Comparison of ENCODE assay signal across 28 cellular contexts in genomic region chr13:76634431-76635191, GRCh38.
DNase-seq lines count a peak whose midpoint lies in the region; ATAC-seq, FAIRE-seq and TF ChIP-seq lines count a peak whose summit lies in the region.
"Had no signal": no experiment of that assay in that cellular context is flagged by ENCODE, and none has a peak within 500 bp of the region (broad histone marks: within the 10 kb centered on the region; RNA-seq: fewer than 3 reads in every experiment).

No MANE protein-coding gene starts in this region.

- H3K27me3 ChIP-seq in GM12878 (replicated peaks in 1 of 2; ENCODE audit: control insufficient read depth in 2 of 2, insufficient read depth in 2 of 2, low read length in 1 of 2): no peaks in the 10 kb centered on the region
- H3K27me3 ChIP-seq in pancreas: no peaks in the 10 kb centered on the region
- H3K27me3 ChIP-seq: BLaER1 treated with 17β-estradiol and CSF1 and Interleukin-3, amounts not matched to agents 10 nM and 100 nM; Peyer's patch had no signal

- ATAC-seq in GM18868 (IDR thresholded peaks at IDR 0.05; ENCODE audit: unreplicated experiment): peak; percentile 47
- peak; percentile 55 for ATAC-seq in HG02885 (IDR thresholded peaks at IDR 0.05; ENCODE audit: poor library complexity, unreplicated experiment)
- ATAC-seq in GM12878: peak; percentile 59
- ATAC-seq in pancreas: no peak
- ATAC-seq: GM23338 had no signal

- intact Hi-C loops in GM12878 (cut with micrococcal nuclease; ENCODE audit: unreplicated experiment) (no loop called here), pancreas (cut with DNase I) (no loop called here)

- H3K4me1 ChIP-seq in GM12878 (ENCODE audit: control insufficient read depth, insufficient read depth, low read length) (peaks cover 8% of the 10 kb centered on the region), pancreas (no peaks in the 10 kb centered on the region)
- H3K4me1 ChIP-seq: Peyer's patch had no signal

- H3K27ac ChIP-seq in GM12878 (ENCODE audit: control insufficient read depth, insufficient read depth) (no peak overlapping the region; the same call in 1 of the 2 replicates), pancreas (no peak overlapping the region)
- H3K27ac ChIP-seq: BLaER1 treated with 17β-estradiol and CSF1 and Interleukin-3, amounts not matched to agents 10 nM and 100 nM; Peyer's patch; SK-N-MC had no signal

- H3K4me2 ChIP-seq in GM12878 (ENCODE audit: control insufficient read depth, insufficient read depth): 0 out of 2 replicates have a peak overlapping the region, but pooled peaks have one; percentile 22
- H3K4me2 ChIP-seq: BLaER1 treated with 17β-estradiol and CSF1 and Interleukin-3, amounts not matched to agents 10 nM and 100 nM; GM23338 had no signal

- WGBS in GM12878 (ENCODE audit: insufficient coverage, insufficient replicate concordance, low lambda C conversion rate, missing lambda C conversion rate): 33% methylated on average over 6 of the region's 6 CpGs
- WGBS in pancreas, 2 donors: 62 to 71% methylated on average over 6 of the region's 6 CpGs

- H3K36me3 ChIP-seq in GM12878 (ENCODE audit: control insufficient read depth in 2 of 2, insufficient read depth in 2 of 2, low read length in 1 of 2) (no peaks in the 10 kb centered on the region), pancreas (no peaks in the 10 kb centered on the region)
- H3K36me3 ChIP-seq: BLaER1 treated with 17β-estradiol and CSF1 and Interleukin-3, amounts not matched to agents 10 nM and 100 nM; Peyer's patch had no signal

- H3K9ac ChIP-seq in GM12878 (ENCODE audit: control insufficient read depth, insufficient read depth, low read length): no peak overlapping the region
- H3K9ac ChIP-seq: BLaER1 treated with 17β-estradiol and CSF1 and Interleukin-3, amounts not matched to agents 10 nM and 100 nM had no signal

- RAD21 ChIA-PET in GM12878 (lab: Charles Lee; ENCODE audit: unreplicated experiment): no interaction called here

- no peaks in the 10 kb centered on the region for H3K79me2 ChIP-seq in GM12878 (ENCODE audit: control insufficient read depth, insufficient read depth, low read length)

- no peak overlapping the region for H2AFZ ChIP-seq in GM12878 (ENCODE audit: control insufficient read depth, low read depth, low read length)

- in situ Hi-C loops in GM12878 (cut with MboI): no loop called here

- H3K4me3 ChIP-seq in GM12865 (ENCODE audit: low read depth, low read length) (no peak overlapping the region), GM12878 (no peak overlapping the region), pancreas (no peak overlapping the region)
- H3K4me3 ChIP-seq: BLaER1 treated with 17β-estradiol and CSF1 and Interleukin-3, amounts not matched to agents 10 nM and 100 nM; GM23338; Peyer's patch; SK-N-MC had no signal

- TF ChIP-seq RAD21 in GM12878 (IDR thresholded peaks at IDR 0.05; ENCODE audit: insufficient read depth, low read depth, low read length): no peak

- TF ChIP-seq EP300 in GM12878 (IDR thresholded peaks at IDR 0.05; ENCODE audit: borderline replicate concordance in 1 of 2, control insufficient read depth in 1 of 2, low read depth in 2 of 2, low read length in 2 of 2): no peak

- TF ChIP-seq POLR2A in GM12878 (IDR thresholded peaks at IDR 0.05; ENCODE audit: low read depth, low read length): no peak

- POLR2A ChIA-PET in GM12878 (lab: Charles Lee): no interaction called here

- BruUV-seq in GM12878 (replicated peaks; lab: Mats Ljungman, UMichigan): no TSS peak

- SMC1A ChIA-PET in GM12878 (lab: Charles Lee; ENCODE audit: uncharacterized antibody, unreplicated experiment): no interaction called here

- no peaks in the 10 kb centered on the region for H4K20me1 ChIP-seq in GM12878 (ENCODE audit: control insufficient read depth, insufficient read depth)
- H4K20me1 ChIP-seq: BLaER1 treated with 17β-estradiol and CSF1 and Interleukin-3, amounts not matched to agents 10 nM and 100 nM had no signal

- no peak for TF ChIP-seq CTCF in GM12865 (IDR thresholded peaks at IDR 0.05; ENCODE audit: insufficient read depth, low read depth, low read length, missing control alignments)
- no peak for TF ChIP-seq CTCF in GM12878 (IDR thresholded peaks at IDR 0.05 in 2 of 3, conservative IDR thresholded peaks at IDR 0.05 in 1 of 3; ENCODE audit: control insufficient read depth in 2 of 3, extremely low read depth in 1 of 3, insufficient read depth in 1 of 3, low read depth in 3 of 3, low read length in 3 of 3)
- TF ChIP-seq CTCF in pancreas (IDR thresholded peaks at IDR 0.05): no peak

- no peak for FAIRE-seq in GM12878 (lab: Jason Lieb, UNC)
- FAIRE-seq in pancreas (lab: Jason Lieb, UNC): no peak
- FAIRE-seq: GM19239 had no signal

- CTCF ChIA-PET in GM12878 (lab: Yijun Ruan, JAX): no interaction called here

- DNase-seq in GM12865 (ENCODE audit: low read depth): peak; percentile 45
- DNase-seq in GM12878 (ENCODE audit: low read depth, low spot score): no peak
- no peak for DNase-seq in NCI-H2107 (lab: John Stamatoyannopoulos, UW)
- DNase-seq in pancreas: no peak
- no peak for DNase-seq in activated CD8-positive, alpha-beta memory T cell treated with anti-CD3 and anti-CD28 coated beads, Interleukin-2, amount 50 U/mL, for 4 hours
- no peak for DNase-seq in cortex of kidney (lab: John Stamatoyannopoulos, UW)
- DNase-seq: CD4-positive, alpha-beta T cell; DMS79; EL; GDM1; H9; HFFc6; KBM-7; MV-4-11; NCI-H1105; NCI-H1436 treated with DMSO at 0.1 percent for 48 hours; NCI-H1930; NCI-H446 treated with DMSO at 0.1 percent for 48 hours; NCI-H526; Peyer's patch; SHP77 treated with DMSO at 0.1 percent for 48 hours; T-helper 9 cell had no signal

- H3K9me3 ChIP-seq in GM12878 (replicated peaks; ENCODE audit: control insufficient read depth, insufficient read depth, low read length) (no peaks in the 10 kb centered on the region), pancreas (no peaks in the 10 kb centered on the region)
- H3K9me3 ChIP-seq: BLaER1 treated with 17β-estradiol and CSF1 and Interleukin-3, amounts not matched to agents 10 nM and 100 nM; Peyer's patch had no signal

TF ChIP-seq in GM12878, 131 proteins besides CTCF, POLR2A, EP300 and RAD21 (continues in another document):
- TF ChIP-seq HDAC2 (IDR thresholded peaks at IDR 0.05) (no peak), RFX5 (IDR thresholded peaks at IDR 0.05; ENCODE audit: low read depth, low read length) (no peak), PBX3 (IDR thresholded peaks at IDR 0.05; ENCODE audit: insufficient replicate concordance, low read depth, low read length) (no peak), CEBPB (IDR thresholded peaks at IDR 0.05; ENCODE audit: borderline replicate concordance in 1 of 2, low read depth in 2 of 2, low read length in 2 of 2) (no peak), ZBTB4 (CRISPR knock-in tag; IDR thresholded peaks at IDR 0.05) (no peak), CBX5 (IDR thresholded peaks at IDR 0.05; ENCODE audit: low read depth) (no peak), ZNF24 (IDR thresholded peaks at IDR 0.05) (no peak), CHD1 (IDR thresholded peaks at IDR 0.05; ENCODE audit: low read depth, low read length) (no peak), POLR2AphosphoS5 (IDR thresholded peaks at IDR 0.05; ENCODE audit: low read length) (no peak), GABPA (IDR thresholded peaks at IDR 0.05; ENCODE audit: low read depth) (no peak)

Comparison
In these comparisons a context has a peak if more than half of its experiments do, and no peak if none do; other contexts are left out.
1. ATAC-seq: peak in GM18868 (single experiment), HG02885 (single experiment) and GM12878 (single experiment); none in pancreas (0 of 4).